In genomic region chr6:163457637-163458561, GRCh38 we compare ENCODE assay signal across 9 cellular contexts. TPM values are rescaled to one million over a fixed set of nuclear protein-coding genes. Genes with fewer than 3 reads are reported as not detected.
DNase-seq lines count a peak whose midpoint lies in the region; ATAC-seq and TF ChIP-seq lines count a peak whose summit lies in the region.
"Had no signal": no experiment of that assay in that cellular context is flagged by ENCODE, and none has a peak within 500 bp of the region (broad histone marks: within the 10 kb centered on the region; RNA-seq: fewer than 3 reads in every experiment).

No MANE protein-coding gene starts in this region.

- no peaks in the 10 kb centered on the region for H3K27me3 ChIP-seq in lower lobe of right lung (ENCODE audit: low read depth)
- H3K27me3 ChIP-seq in Peyer's patch: no peaks in the 10 kb centered on the region
- H3K27me3 ChIP-seq: ascending aorta had no signal

- in situ Hi-C loops in astrocyte of the spinal cord (cut with HindIII; ENCODE audit: low sequenced_read_pairs): no loop called here

- no peaks in the 10 kb centered on the region for H3K9me3 ChIP-seq in lower lobe of right lung
- H3K9me3 ChIP-seq in Peyer's patch: no peaks in the 10 kb centered on the region
- H3K9me3 ChIP-seq: ascending aorta had no signal

- H3K4me1 ChIP-seq in lower lobe of right lung (peaks cover 66% of the 10 kb centered on the region), Peyer's patch (peaks cover 0 to 13% (median 2%) of the 10 kb centered on the region in 4 donors)

- peaks cover 14% of the 10 kb centered on the region for H3K36me3 ChIP-seq in lower lobe of right lung
- no peaks in the 10 kb centered on the region for H3K36me3 ChIP-seq in Peyer's patch
- H3K36me3 ChIP-seq: ascending aorta had no signal

- TF ChIP-seq CTCF in astrocyte of the spinal cord (IDR thresholded peaks at IDR 0.05; ENCODE audit: low read depth, low read length) (no peak), lower lobe of right lung (IDR thresholded peaks at IDR 0.05) (no peak), Peyer's patch (IDR thresholded peaks at IDR 0.05) (no peak)

- H3K27ac ChIP-seq in lower lobe of right lung (no peak overlapping the region), Peyer's patch (no peak overlapping the region)
- H3K27ac ChIP-seq: ascending aorta had no signal

- intact Hi-C loops in lower lobe of right lung (cut with DNase I): no loop called here

- DNase-seq in CD1c-positive myeloid dendritic cell (ENCODE audit: extremely low spot score): peak; percentile 57
- peak; percentile 41 for DNase-seq in HPDE6-E6E7 (ENCODE audit: extremely low spot score)
- peak; percentile 90 for DNase-seq in astrocyte of the spinal cord (ENCODE audit: low read depth, low spot score)
- no peak for DNase-seq in lower lobe of right lung
- DNase-seq in Peyer's patch: no peak

- H3K4me3 ChIP-seq in astrocyte of the spinal cord (ENCODE audit: low read depth, low read length) (no peak overlapping the region), lower lobe of right lung (no peak overlapping the region), Peyer's patch (no peak overlapping the region)
- H3K4me3 ChIP-seq: ascending aorta had no signal

- ATAC-seq in lower lobe of right lung (peak; percentile 83 to 88), GM18519 (IDR thresholded peaks at IDR 0.05; ENCODE audit: low FRiP score, unreplicated experiment) (no peak), HG03097 (IDR thresholded peaks at IDR 0.05; ENCODE audit: low FRiP score, unreplicated experiment) (no peak), HG03135 (IDR thresholded peaks at IDR 0.05; ENCODE audit: unreplicated experiment) (no peak)

- no peak for TF ChIP-seq POLR2A in Peyer's patch (IDR thresholded peaks at IDR 0.05)

RNA-seq across cellular contexts. Expression of gene QKI, which starts 43.4 kb away (rescaled TPM):
- total RNA-seq in lower lobe of right lung (247 TPM), Peyer's patch (100 to 1,000 TPM in 1 of 4 donors, 10 to 100 TPM in 2, 1 to 10 TPM in 1; 8.4 to 107 (median 37.1) TPM)

Comparison
In these comparisons a context has a peak if more than half of its experiments do, and no peak if none do; other contexts are left out.
1. DNase-seq: peak in CD1c-positive myeloid dendritic cell (single experiment), HPDE6-E6E7 (single experiment) and astrocyte of the spinal cord (single experiment); none in lower lobe of right lung (single experiment) and Peyer's patch (0 of 3).
2. ATAC-seq: peak in lower lobe of right lung (2 of 2); none in GM18519 (single experiment), HG03097 (single experiment) and HG03135 (single experiment).